Comparison of ENCODE assay signal across 2 cellular contexts in the genomic region with DNA sequence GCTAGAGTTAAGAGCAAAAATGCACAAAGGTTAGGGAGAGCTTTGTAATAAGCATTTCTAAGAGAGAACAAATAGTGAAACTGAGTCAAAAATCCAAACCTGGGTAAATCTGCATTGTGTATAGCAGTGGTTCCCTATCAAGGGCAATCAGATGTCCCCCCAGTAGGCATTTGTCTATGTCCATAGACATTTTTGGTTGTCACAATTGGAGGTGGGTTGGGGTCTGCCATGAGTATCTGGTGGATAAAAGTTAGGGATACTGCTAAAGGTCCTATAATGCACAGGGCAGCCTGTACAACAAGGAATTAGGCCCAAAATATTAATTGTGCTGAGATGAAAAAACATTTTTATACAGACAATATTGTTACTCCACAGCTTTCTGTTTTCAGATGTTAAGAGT.
A peak's percentile ranks its signal among the peaks of the same experiment; 100 is the strongest.
TF ChIP-seq lines count a peak whose summit lies in the region.

No MANE protein-coding gene starts in this region.

TF ChIP-seq in HepG2, 621 proteins besides CTCF, POLR2A, EP300 and RAD21:
- TF ChIP-seq, protein P1, sequence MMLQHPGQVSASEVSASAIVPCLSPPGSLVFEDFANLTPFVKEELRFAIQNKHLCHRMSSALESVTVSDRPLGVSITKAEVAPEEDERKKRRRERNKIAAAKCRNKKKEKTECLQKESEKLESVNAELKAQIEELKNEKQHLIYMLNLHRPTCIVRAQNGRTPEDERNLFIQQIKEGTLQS (CRISPR knock-in tag; IDR thresholded peaks at IDR 0.05) = no peak
- no peak for TF ChIP-seq ZNF816 (CRISPR knock-in tag; IDR thresholded peaks at IDR 0.05; ENCODE audit: borderline replicate concordance)
- TF ChIP-seq, protein P2, sequence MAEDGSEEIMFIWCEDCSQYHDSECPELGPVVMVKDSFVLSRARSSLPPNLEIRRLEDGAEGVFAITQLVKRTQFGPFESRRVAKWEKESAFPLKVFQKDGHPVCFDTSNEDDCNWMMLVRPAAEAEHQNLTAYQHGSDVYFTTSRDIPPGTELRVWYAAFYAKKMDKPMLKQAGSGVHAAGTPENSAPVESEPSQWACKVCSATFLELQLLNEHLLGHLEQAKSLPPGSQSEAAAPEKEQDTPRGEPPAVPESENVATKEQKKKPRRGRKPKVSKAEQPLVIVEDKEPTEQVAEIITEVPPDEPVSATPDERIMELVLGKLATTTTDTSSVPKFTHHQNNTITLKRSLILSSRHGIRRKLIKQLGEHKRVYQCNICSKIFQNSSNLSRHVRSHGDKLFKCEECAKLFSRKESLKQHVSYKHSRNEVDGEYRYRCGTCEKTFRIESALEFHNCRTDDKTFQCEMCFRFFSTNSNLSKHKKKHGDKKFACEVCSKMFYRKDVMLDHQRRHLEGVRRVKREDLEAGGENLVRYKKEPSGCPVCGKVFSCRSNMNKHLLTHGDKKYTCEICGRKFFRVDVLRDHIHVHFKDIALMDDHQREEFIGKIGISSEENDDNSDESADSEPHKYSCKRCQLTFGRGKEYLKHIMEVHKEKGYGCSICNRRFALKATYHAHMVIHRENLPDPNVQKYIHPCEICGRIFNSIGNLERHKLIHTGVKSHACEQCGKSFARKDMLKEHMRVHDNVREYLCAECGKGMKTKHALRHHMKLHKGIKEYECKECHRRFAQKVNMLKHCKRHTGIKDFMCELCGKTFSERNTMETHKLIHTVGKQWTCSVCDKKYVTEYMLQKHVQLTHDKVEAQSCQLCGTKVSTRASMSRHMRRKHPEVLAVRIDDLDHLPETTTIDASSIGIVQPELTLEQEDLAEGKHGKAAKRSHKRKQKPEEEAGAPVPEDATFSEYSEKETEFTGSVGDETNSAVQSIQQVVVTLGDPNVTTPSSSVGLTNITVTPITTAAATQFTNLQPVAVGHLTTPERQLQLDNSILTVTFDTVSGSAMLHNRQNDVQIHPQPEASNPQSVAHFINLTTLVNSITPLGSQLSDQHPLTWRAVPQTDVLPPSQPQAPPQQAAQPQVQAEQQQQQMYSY (CRISPR knock-in tag; IDR thresholded peaks at IDR 0.05) = no peak
- no peak for TF ChIP-seq ZNF572 (CRISPR knock-in tag; IDR thresholded peaks at IDR 0.05)
- no peak for TF ChIP-seq ZNF274 (CRISPR knock-in tag; IDR thresholded peaks at IDR 0.05)
- TF ChIP-seq MIER3 (CRISPR knock-in tag; IDR thresholded peaks at IDR 0.05; ENCODE audit: borderline replicate concordance) = no peak
- peak; percentile 69 for TF ChIP-seq POLR2AphosphoS2 (IDR thresholded peaks at IDR 0.05; ENCODE audit: low read depth, low read length)
- TF ChIP-seq RBM22 (optimal IDR thresholded peaks at IDR 0.05; ENCODE audit: low read length) = peak; percentile 89
- no peak for TF ChIP-seq ZNF180 (CRISPR knock-in tag; IDR thresholded peaks at IDR 0.05; ENCODE audit: borderline replicate concordance, low read depth)
- no peak for TF ChIP-seq ZSCAN31 (CRISPR knock-in tag; IDR thresholded peaks at IDR 0.05; ENCODE audit: low read depth)

TF ChIP-seq in GM12878, 131 proteins besides CTCF, POLR2A, EP300 and RAD21:
- TF ChIP-seq, protein P3, sequence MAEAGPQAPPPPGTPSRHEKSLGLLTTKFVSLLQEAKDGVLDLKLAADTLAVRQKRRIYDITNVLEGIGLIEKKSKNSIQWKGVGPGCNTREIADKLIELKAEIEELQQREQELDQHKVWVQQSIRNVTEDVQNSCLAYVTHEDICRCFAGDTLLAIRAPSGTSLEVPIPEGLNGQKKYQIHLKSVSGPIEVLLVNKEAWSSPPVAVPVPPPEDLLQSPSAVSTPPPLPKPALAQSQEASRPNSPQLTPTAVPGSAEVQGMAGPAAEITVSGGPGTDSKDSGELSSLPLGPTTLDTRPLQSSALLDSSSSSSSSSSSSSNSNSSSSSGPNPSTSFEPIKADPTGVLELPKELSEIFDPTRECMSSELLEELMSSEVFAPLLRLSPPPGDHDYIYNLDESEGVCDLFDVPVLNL (IDR thresholded peaks at IDR 0.05; ENCODE audit: low read depth, low read length) = no peak
- TF ChIP-seq POLR2AphosphoS5 (IDR thresholded peaks at IDR 0.05; ENCODE audit: low read length) = 0 out of 2 replicates have a peak, but pooled peaks have one; percentile 53
